In the genomic region with DNA sequence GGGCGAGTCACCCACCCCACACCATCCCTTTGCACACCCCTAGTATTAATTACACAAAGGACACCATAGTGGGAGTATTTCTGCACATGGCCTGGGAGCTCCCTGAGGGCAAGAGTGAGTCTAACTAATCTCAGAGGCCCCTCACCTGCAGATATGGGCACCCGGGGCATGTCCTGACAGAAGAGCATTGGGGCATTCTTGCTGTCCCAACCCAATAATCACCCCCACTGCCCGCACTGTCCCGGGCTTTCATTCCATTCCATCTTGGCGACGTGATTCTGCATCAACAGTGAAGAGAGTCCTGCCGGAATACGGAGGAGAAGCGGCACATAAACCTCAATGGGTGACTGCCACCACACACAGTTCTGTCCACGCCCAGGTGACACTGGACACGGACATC, we compare ENCODE assay signal across 33 cellular contexts. TPM values are rescaled to one million over a fixed set of nuclear protein-coding genes. Genes with fewer than 3 reads are reported as not detected.
"Had no signal": no experiment of that assay in that cellular context is flagged by ENCODE, and none has a peak within 500 bp of the region (broad histone marks: within the 10 kb centered on the region; RNA-seq: fewer than 3 reads in every experiment).

No MANE protein-coding gene starts in this region.

- H3K27ac ChIP-seq: ascending aorta, brain microvascular endothelial cell, coronary artery, dorsolateral prefrontal cortex had no signal

- H3K9me3 ChIP-seq: ascending aorta, esophagus squamous epithelium, heart left ventricle had no signal

- DNase-seq: activated CD4-positive, alpha-beta memory T cell treated with anti-CD3 and anti-CD28 coated beads for 36 hours; activated CD4-positive, alpha-beta T cell treated with anti-CD3 and anti-CD28 coated beads for 36 hours; activated CD4-positive, alpha-beta T cell treated with anti-CD3 and anti-CD28 coated beads, Interleukin-2, amount 10 ng/mL, durations not matched to agents 24 days and 14 days; activated CD4-positive, CD25-positive, alpha-beta regulatory T cell; activated CD4-positive, CD25-positive, alpha-beta regulatory T cell treated with anti-CD3 and anti-CD28 coated beads, Interleukin-2, amount 50 U/mL, for 72 hours; activated CD8-positive, alpha-beta memory T cell treated with anti-CD3 and anti-CD28 coated beads, Interleukin-2, amount 10 ng/mL, durations not matched to agents 7 days and 5 days; activated CD8-positive, alpha-beta memory T cell treated with anti-CD3 and anti-CD28 coated beads, Interleukin-2, amount 50 U/mL, for 4 hours; activated CD8-positive, alpha-beta T cell treated with anti-CD3 and anti-CD28 coated beads, Interleukin-2, amount 10 ng/mL, durations not matched to agents 7 days and 5 days; activated gamma-delta T cell; activated naive CD4-positive, alpha-beta T cell; activated naive CD4-positive, alpha-beta T cell treated with anti-CD3 and anti-CD28 coated beads, Interleukin-2, amount 10 ng/mL, durations not matched to agents 7 days and 5 days; activated naive CD8-positive, alpha-beta T cell treated with anti-CD3 and anti-CD28 coated beads, Interleukin-2, amount 10 ng/mL, durations not matched to agents 7 days and 5 days; activated T-cell treated with anti-CD3 and anti-CD28 coated beads, Interleukin-2, amount 50 U/mL, for 1 hour; activated T-cell treated with anti-CD3 and anti-CD28 coated beads, Interleukin-2, amount 50 U/mL, for 72 hours; brain microvascular endothelial cell; dorsolateral prefrontal cortex; effector memory CD4-positive, alpha-beta T cell; erythroblast; esophagus squamous epithelium; foreskin melanocyte; glutamatergic neuron; heart left ventricle; T-helper 1 cell; T-helper 17 cell; T1000 had no signal

- H3K36me3 Mint-ChIP-seq: activated CD4-positive, alpha-beta memory T cell treated with anti-CD3 and anti-CD28 coated beads for 36 hours; activated CD8-positive, alpha-beta memory T cell treated with anti-CD3 and anti-CD28 coated beads, Interleukin-2, amount 10 ng/mL, durations not matched to agents 7 days and 5 days; activated naive CD4-positive, alpha-beta T cell treated with anti-CD3 and anti-CD28 coated beads, Interleukin-2, amount 10 ng/mL, durations not matched to agents 7 days and 5 days; activated naive CD4-positive, alpha-beta T cell treated with anti-CD3 and anti-CD28 coated beads, Interleukin-2, amount 50 U/mL, for 72 hours; activated naive CD8-positive, alpha-beta T cell treated with anti-CD3 and anti-CD28 coated beads, Interleukin-2, amount 10 ng/mL, durations not matched to agents 7 days and 5 days had no signal

- H3K9me3 Mint-ChIP-seq: activated CD4-positive, alpha-beta memory T cell treated with anti-CD3 and anti-CD28 coated beads for 36 hours; activated CD4-positive, alpha-beta T cell treated with anti-CD3 and anti-CD28 coated beads, Interleukin-2, amount 10 ng/mL, durations not matched to agents 24 days and 14 days; activated naive CD4-positive, alpha-beta T cell treated with anti-CD3 and anti-CD28 coated beads, Interleukin-2, amount 10 ng/mL, durations not matched to agents 7 days and 5 days; activated naive CD4-positive, alpha-beta T cell treated with anti-CD3 and anti-CD28 coated beads, Interleukin-2, amount 50 U/mL, for 72 hours; activated naive CD8-positive, alpha-beta T cell treated with anti-CD3 and anti-CD28 coated beads, Interleukin-2, amount 10 ng/mL, durations not matched to agents 7 days and 5 days; activated T-cell treated with anti-CD3 and anti-CD28 coated beads, Interleukin-2, amount 50 U/mL, for 72 hours; central memory CD8-positive, alpha-beta T cell; dendritic cell treated with granulocyte-macrophage colony-stimulating factor and Interleukin-4, amounts not matched to agents 40 ng/mL and 50 ng/mL, for 4 days; T-helper 2 cell treated with Interferon-gamma antibody and Interleukin-4, amounts not matched to agents 5 μg/mL and 100 μg/mL, for 36 hours had no signal

- H3K27ac Mint-ChIP-seq: activated CD4-positive, alpha-beta memory T cell treated with anti-CD3 and anti-CD28 coated beads for 36 hours; activated CD4-positive, alpha-beta T cell treated with anti-CD3 and anti-CD28 coated beads for 36 hours; activated CD8-positive, alpha-beta memory T cell treated with anti-CD3 and anti-CD28 coated beads, Interleukin-2, amount 10 ng/mL, durations not matched to agents 7 days and 5 days; activated CD8-positive, alpha-beta T cell treated with anti-CD3 and anti-CD28 coated beads, Interleukin-2, amount 10 ng/mL, durations not matched to agents 7 days and 5 days; activated naive CD4-positive, alpha-beta T cell treated with anti-CD3 and anti-CD28 coated beads, Interleukin-2, amount 10 ng/mL, durations not matched to agents 7 days and 5 days; activated naive CD4-positive, alpha-beta T cell treated with anti-CD3 and anti-CD28 coated beads, Interleukin-2, amount 50 U/mL, for 72 hours; activated naive CD8-positive, alpha-beta T cell treated with anti-CD3 and anti-CD28 coated beads, Interleukin-2, amount 10 ng/mL, durations not matched to agents 7 days and 5 days; activated T-cell treated with anti-CD3 and anti-CD28 coated beads, Interleukin-2, amount 50 U/mL, for 72 hours; dendritic cell treated with granulocyte-macrophage colony-stimulating factor and Interleukin-4, amounts not matched to agents 40 ng/mL and 50 ng/mL, for 4 days; T-helper 2 cell treated with Interferon-gamma antibody and Interleukin-4, amounts not matched to agents 5 μg/mL and 100 μg/mL, for 36 hours had no signal

- H3K27me3 Mint-ChIP-seq: activated CD4-positive, alpha-beta T cell treated with anti-CD3 and anti-CD28 coated beads for 36 hours had no signal

- ATAC-seq: activated CD4-positive, alpha-beta T cell treated with anti-CD3 and anti-CD28 coated beads for 36 hours; activated CD8-positive, alpha-beta memory T cell treated with anti-CD3 and anti-CD28 coated beads, Interleukin-2, amount 10 ng/mL, durations not matched to agents 7 days and 5 days; activated CD8-positive, alpha-beta T cell treated with anti-CD3 and anti-CD28 coated beads, Interleukin-2, amount 10 ng/mL, durations not matched to agents 7 days and 5 days; activated naive CD4-positive, alpha-beta T cell treated with anti-CD3 and anti-CD28 coated beads, Interleukin-2, amount 50 U/mL, for 72 hours; activated T-cell treated with anti-CD3 and anti-CD28 coated beads, Interleukin-2, amount 50 U/mL, for 72 hours; T-helper 17 cell had no signal

- H3K4me3 ChIP-seq: ascending aorta, coronary artery, dorsolateral prefrontal cortex, esophagus squamous epithelium, heart left ventricle had no signal

- H3K36me3 ChIP-seq: ascending aorta, brain microvascular endothelial cell, esophagus squamous epithelium, heart left ventricle had no signal

- H3K4me3 Mint-ChIP-seq: activated CD4-positive, alpha-beta memory T cell treated with anti-CD3 and anti-CD28 coated beads for 36 hours; activated CD4-positive, alpha-beta T cell treated with anti-CD3 and anti-CD28 coated beads for 36 hours; activated CD4-positive, alpha-beta T cell treated with anti-CD3 and anti-CD28 coated beads, Interleukin-2, amount 10 ng/mL, durations not matched to agents 24 days and 14 days; activated CD8-positive, alpha-beta memory T cell treated with anti-CD3 and anti-CD28 coated beads, Interleukin-2, amount 10 ng/mL, durations not matched to agents 7 days and 5 days; activated CD8-positive, alpha-beta T cell treated with anti-CD3 and anti-CD28 coated beads, Interleukin-2, amount 10 ng/mL, durations not matched to agents 7 days and 5 days; activated naive CD4-positive, alpha-beta T cell treated with anti-CD3 and anti-CD28 coated beads, Interleukin-2, amount 10 ng/mL, durations not matched to agents 7 days and 5 days; activated naive CD8-positive, alpha-beta T cell treated with anti-CD3 and anti-CD28 coated beads, Interleukin-2, amount 10 ng/mL, durations not matched to agents 7 days and 5 days; activated T-cell treated with anti-CD3 and anti-CD28 coated beads, Interleukin-2, amount 50 U/mL, for 72 hours; central memory CD8-positive, alpha-beta T cell; dendritic cell treated with granulocyte-macrophage colony-stimulating factor and Interleukin-4, amounts not matched to agents 40 ng/mL and 50 ng/mL, for 4 days; T-helper 17 cell; T-helper 2 cell treated with Interferon-gamma antibody and Interleukin-4, amounts not matched to agents 5 μg/mL and 100 μg/mL, for 36 hours had no signal

- H3K4me1 Mint-ChIP-seq: activated CD4-positive, alpha-beta T cell treated with anti-CD3 and anti-CD28 coated beads for 36 hours; activated CD4-positive, alpha-beta T cell treated with anti-CD3 and anti-CD28 coated beads, Interleukin-2, amount 10 ng/mL, durations not matched to agents 24 days and 14 days; activated naive CD4-positive, alpha-beta T cell treated with anti-CD3 and anti-CD28 coated beads, Interleukin-2, amount 10 ng/mL, durations not matched to agents 7 days and 5 days; activated naive CD8-positive, alpha-beta T cell treated with anti-CD3 and anti-CD28 coated beads, Interleukin-2, amount 10 ng/mL, durations not matched to agents 7 days and 5 days; central memory CD8-positive, alpha-beta T cell had no signal

- H3K27me3 ChIP-seq: ascending aorta, heart left ventricle had no signal

RNA-seq across cellular contexts. Expression of a gene that starts 38.3 kb away (rescaled TPM):
- total RNA-seq: activated CD4-positive, alpha-beta memory T cell treated with anti-CD3 and anti-CD28 coated beads for 36 hours; activated CD4-positive, alpha-beta T cell treated with anti-CD3 and anti-CD28 coated beads for 36 hours; activated CD4-positive, alpha-beta T cell treated with anti-CD3 and anti-CD28 coated beads, Interleukin-2, amount 10 ng/mL, durations not matched to agents 24 days and 14 days; fibroblast of villous mesenchyme; T-helper 17 cell had no signal
- polyA plus RNA-seq: fibroblast of lung had no signal
